Comparison of ENCODE assay signal across 1 cellular context in genomic region chr3:14127106-14127505, GRCh38.
TF ChIP-seq lines count a peak whose summit lies in the region.

No MANE protein-coding gene starts in this region.

TF ChIP-seq in GM12878, 131 proteins besides CTCF, POLR2A, EP300 and RAD21:
- TF ChIP-seq SMAD5 (IDR thresholded peaks at IDR 0.05; ENCODE audit: low read depth): no peak
- no peak for TF ChIP-seq IKZF2 (IDR thresholded peaks at IDR 0.05)
- no peak for TF ChIP-seq TAF1 (IDR thresholded peaks at IDR 0.05; ENCODE audit: borderline replicate concordance, low read depth, low read length)
- TF ChIP-seq GATAD2B (conservative IDR thresholded peaks at IDR 0.05; ENCODE audit: low read depth): no peak
- no peak for TF ChIP-seq STAT3 (IDR thresholded peaks at IDR 0.05; ENCODE audit: low read depth, low read length)
